28 cellular contexts compared by ENCODE assay signal in genomic region chr5:171426680-171427079, GRCh38. TPM values are rescaled to one million over a fixed set of nuclear protein-coding genes. Genes with fewer than 3 reads are reported as not detected.
A peak's percentile ranks its signal among the peaks of the same experiment; 100 is the strongest.
DNase-seq lines count a peak whose midpoint lies in the region; ATAC-seq, FAIRE-seq and TF ChIP-seq lines count a peak whose summit lies in the region.
"Had no signal": no experiment of that assay in that cellular context is flagged by ENCODE, and none has a peak within 500 bp of the region (broad histone marks: within the 10 kb centered on the region; RNA-seq: fewer than 3 reads in every experiment).

No MANE protein-coding gene starts in this region.

- TF ChIP-seq CTCF in K562 (IDR thresholded peaks at IDR 0.05 in 2 of 3, conservative IDR thresholded peaks at IDR 0.05 in 1 of 3; ENCODE audit: insufficient read depth in 2 of 3, low read depth in 1 of 3, low read length in 3 of 3) (no peak), H1 (IDR thresholded peaks at IDR 0.05; ENCODE audit: control extremely low read depth in 1 of 3, insufficient read depth in 1 of 3, low read depth in 1 of 3, low read length in 3 of 3) (no peak), stomach (IDR thresholded peaks at IDR 0.05) (no peak)

- TF ChIP-seq EP300 in K562 (IDR thresholded peaks at IDR 0.05; ENCODE audit: low read length): no peak
- no peak for TF ChIP-seq EP300 in H1 (IDR thresholded peaks at IDR 0.05; ENCODE audit: borderline replicate concordance in 1 of 2, low read depth in 2 of 2, low read length in 2 of 2)
- TF ChIP-seq EP300 in stomach (IDR thresholded peaks at IDR 0.05): no peak

- no peak overlapping the region for H2BK5ac ChIP-seq in H1 (ENCODE audit: low read depth, low read length)

- in situ Hi-C loops in K562 (cut with MboI): loop anchor here (10.0 kb wide), 1 partner anchor 628 kb away; no protein-coding TSS in a partner anchor

- H3K79me2 ChIP-seq in K562 (ENCODE audit: control insufficient read depth, insufficient read depth, low read length) (no peaks in the 10 kb centered on the region), H1 (ENCODE audit: control insufficient read depth in 1 of 2, insufficient read depth in 2 of 2, low read length in 2 of 2) (no peaks in the 10 kb centered on the region)

- H3K18ac ChIP-seq in H1 (ENCODE audit: extremely low read depth, low read length): no peak overlapping the region

- TF ChIP-seq RAD21 in K562 (CRISPR knock-in tag; conservative IDR thresholded peaks at IDR 0.05 in 1 of 2, IDR thresholded peaks at IDR 0.05 in 1 of 2) (no peak), H1 (IDR thresholded peaks at IDR 0.05 in 1 of 2, conservative IDR thresholded peaks at IDR 0.05 in 1 of 2; ENCODE audit: low read depth in 2 of 2, low read length in 2 of 2) (no peak)

- no peak overlapping the region for H3K27ac ChIP-seq in K562 (ENCODE audit: extremely low read depth, low read depth, low read length)
- H3K27ac ChIP-seq in H1 (ENCODE audit: low read depth, low read length): no peak overlapping the region
- no peak overlapping the region for H3K27ac ChIP-seq in stomach
- H3K27ac ChIP-seq: BLaER1 had no signal

- H2AFZ ChIP-seq in K562 (ENCODE audit: low read depth, low read length) (no peak overlapping the region), H1 (ENCODE audit: low read length) (no peak overlapping the region)

- no peak overlapping the region for H2BK15ac ChIP-seq in H1 (ENCODE audit: low read length)

- no peak overlapping the region for H4K91ac ChIP-seq in H1 (replicated peaks; ENCODE audit: insufficient read length, low read length)

- DNase-seq in left ventricle myocardium superior (no peak), left cardiac atrium (no peak), K562 (ENCODE audit: extremely low read depth in 1 of 4, low spot score in 3 of 4) (no peak), H1 (ENCODE audit: low read depth in 1 of 2, low spot score in 2 of 2) (no peak), stomach (peak; percentile 4)
- DNase-seq in activated effector memory CD4-positive, alpha-beta T cell treated with Interleukin-2 at 50 U/mL for 16 hours: no peak
- DNase-seq: 8988T; ACHN; BE2C; C1 segment of cervical spinal cord; CD4-positive, alpha-beta memory T cell; CD4-positive, CD25-positive, alpha-beta regulatory T cell; CD8-positive, alpha-beta memory T cell; COR-L47; DMS 273 treated with DMSO at 0.1 percent for 48 hours; DMS153; DMS53; DMS79; DND-41; EL; GDM1 had no signal

- no peak overlapping the region for H3K23ac ChIP-seq in H1 (ENCODE audit: insufficient read length)

- no peak overlapping the region for H2BK20ac ChIP-seq in H1 (ENCODE audit: low read length)

- no peak overlapping the region for H3K9ac ChIP-seq in K562 (ENCODE audit: insufficient read depth in 1 of 2, low read depth in 2 of 2, low read length in 2 of 2)
- H3K9ac ChIP-seq in H1 (replicated peaks in 1 of 4; ENCODE audit: extremely low read depth in 1 of 4, low read depth in 3 of 4, low read length in 3 of 4): no peak overlapping the region
- H3K9ac ChIP-seq: BLaER1 had no signal

- H2AK5ac ChIP-seq in H1 (ENCODE audit: low read depth, low read length): no peak overlapping the region

- ATAC-seq in left ventricle myocardium superior (peak; percentile 3), left cardiac atrium (no peak), K562 (no peak), GM21360 (IDR thresholded peaks at IDR 0.05; ENCODE audit: unreplicated experiment) (no peak)
- ATAC-seq: GM12878 had no signal

- no peak overlapping the region for H3K4me2 ChIP-seq in K562 (ENCODE audit: insufficient read depth, low read length)
- no peak overlapping the region for H3K4me2 ChIP-seq in H1 (ENCODE audit: insufficient read depth in 1 of 2, low read depth in 2 of 2, low read length in 2 of 2)
- H3K4me2 ChIP-seq: BLaER1 had no signal

- BruUV-seq in K562 (replicated peaks; lab: Mats Ljungman, UMichigan): no TSS peak

- FAIRE-seq in K562 (lab: Jason Lieb, UNC) (no peak), H1 (lab: Jason Lieb, UNC) (no peak)
- FAIRE-seq: A204.1, GM12878, GM12892, GM18507 had no signal

- H3K4me3 ChIP-seq in K562: no peak overlapping the region
- no peak overlapping the region for H3K4me3 ChIP-seq in H1 (ENCODE audit: extremely low read depth in 1 of 4, insufficient read depth in 2 of 4, low read depth in 3 of 4, low read length in 4 of 4)
- no peak overlapping the region for H3K4me3 ChIP-seq in stomach
- H3K4me3 ChIP-seq: BLaER1, GM12878 had no signal

- no peaks in the 10 kb centered on the region for H3K23me2 ChIP-seq in H1 (ENCODE audit: low read depth, low read length)

- no peaks in the 10 kb centered on the region for H3K36me3 ChIP-seq in K562 (ENCODE audit: control insufficient read depth, insufficient read depth, low read length)
- no peaks in the 10 kb centered on the region for H3K36me3 ChIP-seq in H1 (ENCODE audit: control insufficient read depth in 2 of 4, insufficient read depth in 4 of 4, low read length in 3 of 4)
- H3K36me3 ChIP-seq in stomach: no peaks in the 10 kb centered on the region
- H3K36me3 ChIP-seq: BE2C, BLaER1 had no signal

- H3K9me3 ChIP-seq in K562 (replicated peaks; ENCODE audit: control insufficient read depth, insufficient read depth, low read depth, low read length): no peaks in the 10 kb centered on the region
- H3K9me3 ChIP-seq in H1 (ENCODE audit: insufficient read depth in 2 of 2, low read depth in 1 of 2, low read length in 1 of 2): no peaks in the 10 kb centered on the region
- no peaks in the 10 kb centered on the region for H3K9me3 ChIP-seq in stomach
- H3K9me3 ChIP-seq: BE2C, BLaER1 had no signal

- no peaks in the 10 kb centered on the region for H3K79me1 ChIP-seq in H1 (ENCODE audit: low read depth, low read length)

- no peak overlapping the region for H3K4ac ChIP-seq in H1 (replicated peaks; ENCODE audit: insufficient read length, low read depth, low read length)

- TF ChIP-seq POLR2A in K562 (conservative IDR thresholded peaks at IDR 0.05) (no peak), H1 (IDR thresholded peaks at IDR 0.05; ENCODE audit: control extremely low read depth in 1 of 2, low read depth in 2 of 2, low read length in 2 of 2) (no peak), stomach (IDR thresholded peaks at IDR 0.05) (no peak)

- H3K27me3 ChIP-seq in K562 (ENCODE audit: control insufficient read depth in 2 of 2, insufficient read depth in 2 of 2, low read length in 2 of 2) (peaks cover 0 to 25% of the 10 kb centered on the region in 2 experiments; a peak in 3 of 5 replicates), H1 (replicated peaks in 1 of 4; ENCODE audit: control insufficient read depth in 3 of 4, extremely low read depth in 1 of 4, insufficient read depth in 3 of 4, low read length in 3 of 4) (peaks cover 4 to 10% (median 9%) of the 10 kb centered on the region in 4 experiments), stomach (peaks cover 0 to 3% (median 0%) of the 10 kb centered on the region in 3 donors)
- H3K27me3 ChIP-seq: BE2C had no signal

- H4K5ac ChIP-seq in H1 (ENCODE audit: insufficient read length, low read depth, low read length): no peak overlapping the region

- H3K14ac ChIP-seq in H1 (ENCODE audit: insufficient read length): no peak overlapping the region

- CTCF ChIA-PET in K562 (lab: Yijun Ruan, JAX; ENCODE audit: low intra/inter-chr PET ratio): no interaction called here
- CTCF ChIA-PET in H1 (lab: Charles Lee; ENCODE audit: partially characterized antibody): interaction anchor here (1.3 to 2.0 kb wide), 2 partner anchors 20 to 59 kb away, joined by 3 to 8 read pairs; no protein-coding TSS in a partner anchor

- H4K8ac ChIP-seq in H1 (ENCODE audit: extremely low read depth, insufficient read depth, low read length): no peak overlapping the region

- 23% methylated on average over 8 of the region's 9 CpGs for WGBS in K562 (ENCODE audit: insufficient coverage, low coverage, missing lambda C conversion rate)
- WGBS in H1 (ENCODE audit: extremely low coverage in 1 of 2, insufficient coverage in 1 of 2, insufficient read length in 1 of 2, insufficient replicate concordance in 2 of 2, low coverage in 1 of 2, low lambda C conversion rate in 2 of 2, missing lambda C conversion rate in 1 of 2), 2 experiments: 94% methylated on average over 9 of the region's 9 CpGs; no CpG with 5 or more reads in 1 of the 2 experiments
- 86 to 95% (median 92%) methylated on average over 9 of the region's 9 CpGs for WGBS in stomach, 5 donors

- H3K9me1 ChIP-seq in K562 (ENCODE audit: control insufficient read depth, insufficient read depth, low read length): no peaks in the 10 kb centered on the region

- no peak overlapping the region for H2BK120ac ChIP-seq in H1 (replicated peaks; ENCODE audit: low read depth, low read length)

- H3K56ac ChIP-seq in H1 (replicated peaks; ENCODE audit: insufficient read length, low read depth, low read length): no peak overlapping the region

- no peak overlapping the region for H2BK12ac ChIP-seq in H1 (ENCODE audit: low read depth, low read length)

- H4K20me1 ChIP-seq in K562 (replicated peaks; ENCODE audit: control insufficient read depth, insufficient read depth, low read length) (peaks cover 10% of the 10 kb centered on the region; the same call in 1 of the 2 replicates), H1 (replicated peaks in 1 of 2; ENCODE audit: control insufficient read depth in 1 of 2, insufficient read depth in 2 of 2, low read length in 2 of 2) (peaks cover 1 to 2% of the 10 kb centered on the region in 2 experiments)

- H3K4me1 ChIP-seq in K562 (replicated peaks in 1 of 2; ENCODE audit: control insufficient read depth in 2 of 2, insufficient read depth in 2 of 2, low read length in 2 of 2) (peaks cover 0 to 4% of the 10 kb centered on the region in 2 experiments; a peak in 1 of 5 replicates), H1 (replicated peaks in 1 of 4; ENCODE audit: control insufficient read depth in 3 of 4, insufficient read depth in 4 of 4, low read length in 3 of 4) (peaks cover 0 to 10% (median 6%) of the 10 kb centered on the region in 4 experiments; a peak in 4 of 7 replicates), stomach (peaks cover 0 to 2% (median 0%) of the 10 kb centered on the region in 4 donors)
- H3K4me1 ChIP-seq: BLaER1 had no signal

- POLR2A ChIA-PET in K562 (lab: Yijun Ruan, JAX) (interaction anchor here (0.5 to 1.3 kb wide), 3 partner anchors 13 to 40 kb away, joined by 3 read pairs; no protein-coding TSS in a partner anchor), H1 (lab: Charles Lee; ENCODE audit: partially characterized antibody) (interaction anchor here (0.7 to 3.3 kb wide), 2 partner anchors 10 to 12 kb away, joined by 3 to 19 read pairs; no protein-coding TSS in a partner anchor)

- intact Hi-C loops in left ventricle myocardium superior (cut with micrococcal nuclease) (no loop called here), left cardiac atrium (cut with DNase I) (loop anchor here (10.0 kb wide), 2 partner anchors 198 to 418 kb away; no protein-coding TSS in a partner anchor), K562 (cut with micrococcal nuclease) (no loop called here), stomach (cut with DNase I; ENCODE audit: low total_unique reads) (loop anchor here (10.0 kb wide), 1 partner anchor 478 kb away; no protein-coding TSS in a partner anchor)

RNA-seq across cellular contexts. Expression of gene FGF18, which starts 7.2 kb away (rescaled TPM):
- 18.5 TPM for total RNA-seq in left ventricle myocardium superior
- 1 to 10 TPM; 2.1 to 2.8 TPM for total RNA-seq in left cardiac atrium
- total RNA-seq in K562 (2011; cell fraction: chromatin; rRNA removed; ENCODE audit: low replicate concordance): 0.21 TPM in 1 of 2 replicates, not detected in the other
- total RNA-seq in K562 (2011; cell fraction: nucleolus; rRNA removed): 0.17 TPM in 1 of 2 replicates, not detected in the other
- not detected in 2 replicates for total RNA-seq in K562 (2011; cell fraction: nucleoplasm; rRNA removed)
- total RNA-seq in K562 (2014; rRNA removed): 0.05 TPM in 1 of 2 replicates, not detected in the other
- total RNA-seq in K562 (2014; rRNA removed; fragmentation: Illumina TruSeq; extraction: Trizol): not detected in 2 replicates
- total RNA-seq in K562 (2015; rRNA removed; fragmentation: Illumina TruSeq; extraction: Trizol): not detected in 2 replicates
- 0.18 TPM in 1 of 2 replicates, not detected in the other for total RNA-seq in K562 (2021)
- not detected in 2 replicates for polyA plus RNA-seq in K562 (2011; rRNA removed)
- polyA plus RNA-seq in K562 (2011; cell fraction: cytosol; rRNA removed): 0.06 TPM in 1 of 2 replicates, not detected in the other
- 0.11 and 0.22 TPM in 2 replicates for polyA plus RNA-seq in K562 (2011; cell fraction: nucleus; rRNA removed)
- polyA plus RNA-seq in K562 (2012): 0.04 and 0.05 TPM in 2 replicates
- not detected in 2 replicates for polyA plus RNA-seq in K562 (2014; fragmentation: Illumina TruSeq; extraction: Trizol)
- polyA plus RNA-seq in K562 (2014; fragmentation: Nextera tagmentation; extraction: Ambion mirVana): not detected
- polyA plus RNA-seq in K562 (2014; rRNA removed): 0.11 TPM in 1 of 2 replicates, not detected in the other
- not detected in 2 replicates for polyA minus RNA-seq in K562 (2011; rRNA and poly(A)+ RNA removed)
- polyA minus RNA-seq in K562 (2011; cell fraction: cytosol; rRNA and poly(A)+ RNA removed): not detected in 2 replicates
- 0.13 and 0.22 TPM in 2 replicates for polyA minus RNA-seq in K562 (2011; cell fraction: nucleus; rRNA and poly(A)+ RNA removed)
- total RNA-seq in H1 (2021; fragmentation: NEBNext Ultra II Directional; extraction: Animal tissue kit (Norgen Biotek cat#: 25700)): 0.63 and 1.3 TPM in 2 replicates
- polyA plus RNA-seq in H1 (2011; rRNA removed): 0.54 and 0.64 TPM in 2 replicates
- polyA plus RNA-seq in H1 (2011; cell fraction: cytosol; rRNA removed): 0.49 TPM
- 0.76 TPM for polyA plus RNA-seq in H1 (2011; cell fraction: nucleus; rRNA removed)
- 0.32 to 0.57 TPM (median 0.39 TPM) in 4 replicates for polyA plus RNA-seq in H1 (2012, experiment 1 of 2)
- 0.49 TPM for polyA plus RNA-seq in H1 (2012, experiment 2 of 2)
- polyA plus RNA-seq in H1 (2013, experiment 1 of 2): 1.4 TPM
- 1.3 TPM for polyA plus RNA-seq in H1 (2013, experiment 2 of 2)
- 0.22 TPM in 1 of 2 replicates, not detected in the other for polyA minus RNA-seq in H1 (2011; rRNA and poly(A)+ RNA removed)
- polyA minus RNA-seq in H1 (2011; cell fraction: cytosol; rRNA and poly(A)+ RNA removed): 0.73 TPM
- not detected for polyA minus RNA-seq in H1 (2011; cell fraction: nucleus; rRNA and poly(A)+ RNA removed)
- 1 to 10 TPM in 1 of 5 donors, under 1 TPM in 1, not detected in 3; 0.37 to 7.1 TPM for total RNA-seq in stomach
- under 1 TPM; 0.37 to 0.68 (median 0.46) TPM for polyA plus RNA-seq in stomach
- polyA plus RNA-seq: CD14-positive monocyte; CD8-positive, alpha-beta memory T cell had no signal

RNA-seq across cellular contexts. Expression of gene NPM1, which starts 39.0 kb away (rescaled TPM):
- total RNA-seq in left ventricle myocardium superior (420 TPM), left cardiac atrium (100 to 1,000 TPM; 286 to 408 TPM), K562 (2014; rRNA removed) (2,275 and 2,438 TPM in 2 replicates), K562 (2014; rRNA removed; fragmentation: Illumina TruSeq; extraction: Trizol) (6,105 and 6,135 TPM in 2 replicates), K562 (2015; rRNA removed; fragmentation: Illumina TruSeq; extraction: Trizol) (5,186 and 5,639 TPM in 2 replicates), K562 (2021) (2,894 and 2,951 TPM in 2 replicates), stomach (100 to 1,000 TPM; 289 to 989 (median 416) TPM)
- 380 and 708 TPM in 2 replicates for total RNA-seq in K562 (2011; cell fraction: chromatin; rRNA removed; ENCODE audit: low replicate concordance)
- 320 and 388 TPM in 2 replicates for total RNA-seq in K562 (2011; cell fraction: nucleolus; rRNA removed)
- total RNA-seq in K562 (2011; cell fraction: nucleoplasm; rRNA removed): 349 and 479 TPM in 2 replicates
- polyA plus RNA-seq in K562 (2011; rRNA removed) (2,553 and 3,164 TPM in 2 replicates), K562 (2014; fragmentation: Illumina TruSeq; extraction: Trizol) (4,182 and 5,696 TPM in 2 replicates), K562 (2014; fragmentation: Nextera tagmentation; extraction: Ambion mirVana) (1,000 to 10,000 TPM; 4,099 to 6,909 TPM), K562 (2014; rRNA removed) (2,789 and 6,654 TPM in 2 replicates), H1 (2011; rRNA removed) (2,182 and 2,865 TPM in 2 replicates), stomach (1,000 to 10,000 TPM; 2,122 to 3,788 (median 2,464) TPM)
- 324 and 4,326 TPM in 2 replicates for polyA plus RNA-seq in K562 (2011; cell fraction: cytosol; rRNA removed)
- polyA plus RNA-seq in K562 (2011; cell fraction: nucleus; rRNA removed): 680 and 968 TPM in 2 replicates
- 3,341 and 5,906 TPM in 2 replicates for polyA plus RNA-seq in K562 (2012)
- 1,992 and 2,499 TPM in 2 replicates for polyA minus RNA-seq in K562 (2011; rRNA and poly(A)+ RNA removed)
- 3,102 and 3,979 TPM in 2 replicates for polyA minus RNA-seq in K562 (2011; cell fraction: cytosol; rRNA and poly(A)+ RNA removed)
- polyA minus RNA-seq in K562 (2011; cell fraction: nucleus; rRNA and poly(A)+ RNA removed): 305 and 418 TPM in 2 replicates
- 4,042 and 4,211 TPM in 2 replicates for total RNA-seq in H1 (2021; fragmentation: NEBNext Ultra II Directional; extraction: Animal tissue kit (Norgen Biotek cat#: 25700))
- 2,969 TPM for polyA plus RNA-seq in H1 (2011; cell fraction: cytosol; rRNA removed)
- 1,346 TPM for polyA plus RNA-seq in H1 (2011; cell fraction: nucleus; rRNA removed)
- polyA plus RNA-seq in H1 (2012, experiment 1 of 2): 3,982 to 7,380 TPM (median 6,139 TPM) in 4 replicates
- polyA plus RNA-seq in H1 (2012, experiment 2 of 2): 312 TPM
- polyA plus RNA-seq in H1 (2013, experiment 1 of 2): 3,410 TPM
- polyA plus RNA-seq in H1 (2013, experiment 2 of 2): 3,424 TPM
- polyA minus RNA-seq in H1 (2011; rRNA and poly(A)+ RNA removed): 2,157 and 2,667 TPM in 2 replicates
- polyA minus RNA-seq in H1 (2011; cell fraction: cytosol; rRNA and poly(A)+ RNA removed): 5,713 TPM
- polyA minus RNA-seq in H1 (2011; cell fraction: nucleus; rRNA and poly(A)+ RNA removed): 2,033 TPM

Comparison
In these comparisons a context has a peak if more than half of its experiments do, and no peak if none do; other contexts are left out.
1. intact Hi-C loops: an anchor here in left cardiac atrium (10.0 kb wide) and stomach (10.0 kb wide); none called in left ventricle myocardium superior and K562.